8 cellular contexts compared by ENCODE assay signal in the genomic region with DNA sequence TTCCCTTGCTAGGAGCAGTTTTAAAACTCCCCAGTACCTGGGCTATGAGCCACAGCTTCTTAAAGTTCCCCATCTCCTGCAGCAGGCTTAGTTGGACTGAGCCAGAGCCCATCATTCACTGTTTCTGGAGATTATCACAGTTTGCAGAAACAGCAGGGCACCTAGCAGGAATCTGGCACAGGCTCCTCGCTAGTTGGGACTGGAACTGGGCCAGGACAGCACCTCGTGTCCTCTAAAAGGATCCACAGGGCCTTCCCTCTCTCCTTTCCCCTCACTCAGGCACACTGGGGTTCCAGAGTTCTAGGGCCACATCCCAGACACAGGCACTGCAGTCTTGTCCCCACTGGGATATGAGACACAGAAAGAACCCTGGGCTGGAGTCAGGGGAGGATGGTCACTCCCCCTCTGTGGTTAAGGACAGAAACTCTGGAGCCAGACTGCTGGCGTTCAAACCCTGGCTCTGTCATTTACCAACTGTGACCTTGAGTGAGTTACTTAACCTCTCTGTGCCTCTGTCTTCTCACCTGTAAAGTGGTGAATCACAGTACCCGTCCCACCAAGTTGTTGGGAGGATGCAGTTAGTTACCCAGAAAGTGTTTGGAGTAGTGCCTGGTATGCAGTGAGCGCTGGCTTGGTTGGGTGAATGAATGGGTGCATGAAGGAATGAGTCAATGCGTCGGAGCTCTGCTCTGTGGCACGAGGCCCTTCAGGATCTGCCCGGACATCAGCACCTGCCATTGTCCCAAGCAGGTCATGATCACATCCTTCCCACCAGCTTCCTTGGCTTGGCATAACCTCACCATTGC. TPM values are rescaled to one million over a fixed set of nuclear protein-coding genes. Genes with fewer than 3 reads are reported as not detected.
A peak's percentile ranks its signal among the peaks of the same experiment; 100 is the strongest.
DNase-seq lines count a peak whose midpoint lies in the region; ATAC-seq and TF ChIP-seq lines count a peak whose summit lies in the region.

No MANE protein-coding gene starts in this region.

- no peaks in the 10 kb centered on the region for H3K27me3 ChIP-seq in neuronal stem cell (ENCODE audit: control insufficient read depth in 3 of 3, insufficient read depth in 3 of 3, low read depth in 1 of 3, low read length in 3 of 3)

- H3K27ac Mint-ChIP-seq in chondrocyte (ENCODE audit: unreplicated experiment), result peak overlapping the region; percentile 33

- DNase-seq in DMS79 (lab: John Stamatoyannopoulos, UW), result peak; percentile 38
- peak; percentile 39 for DNase-seq in NCI-H2081 treated with DMSO at 0.1 percent for 48 hours (lab: John Stamatoyannopoulos, UW)
- no peak for DNase-seq in chondrocyte (ENCODE audit: low spot score)
- no peak for DNase-seq in neuronal stem cell (ENCODE audit: low spot score)
- no peak for DNase-seq in DMS53 (lab: John Stamatoyannopoulos, UW)
- DNase-seq in mucosa of descending colon, result no peak
- no peak for DNase-seq in GOT3 (lab: John Stamatoyannopoulos, UW)

- no peak overlapping the region for H2BK120ac ChIP-seq in neuronal stem cell (ENCODE audit: low read depth, low read length)

- H3K9ac ChIP-seq in neuronal stem cell (ENCODE audit: low read depth, low read length, poor library complexity), result no peak overlapping the region

- no peak overlapping the region for H2AK5ac ChIP-seq in neuronal stem cell (ENCODE audit: low read depth, low read length)

- no peaks in the 10 kb centered on the region for H3K27me3 Mint-ChIP-seq in chondrocyte (ENCODE audit: low read depth)

- H3K14ac ChIP-seq in neuronal stem cell (ENCODE audit: low read length), result no peak overlapping the region

- no peaks in the 10 kb centered on the region for H3K36me3 Mint-ChIP-seq in chondrocyte (ENCODE audit: low read depth)

- H3K4me3 Mint-ChIP-seq in chondrocyte (ENCODE audit: unreplicated experiment), result no peak overlapping the region

- no peak overlapping the region for H3K4ac ChIP-seq in neuronal stem cell (ENCODE audit: low read length)

- TF ChIP-seq CTCF in chondrocyte (IDR thresholded peaks at IDR 0.05) (no peak), mucosa of descending colon (IDR thresholded peaks at IDR 0.05) (no peak)

- H3K79me1 ChIP-seq in neuronal stem cell (ENCODE audit: low read depth, low read length), result no peaks in the 10 kb centered on the region

- H3K4me3 ChIP-seq in neuronal stem cell (ENCODE audit: low read length in 2 of 2), result no peak overlapping the region
- H3K4me3 ChIP-seq in mucosa of descending colon, result no peak overlapping the region

- WGBS in neuronal stem cell (ENCODE audit: extremely low coverage in 2 of 2, insufficient read length in 2 of 2, insufficient replicate concordance in 1 of 2), 2 donors, result no CpG with 5 or more reads among the region's 9 CpGs

- no peak overlapping the region for H2BK5ac ChIP-seq in neuronal stem cell (ENCODE audit: low read length)

- intact Hi-C loops in mucosa of descending colon (cut with DNase I, micrococcal nuclease), result no loop called here

- no peak overlapping the region for H4K8ac ChIP-seq in neuronal stem cell (ENCODE audit: low read depth, low read length)

- H3K4me1 ChIP-seq in neuronal stem cell (ENCODE audit: control insufficient read depth in 2 of 2, insufficient read depth in 1 of 2, low read depth in 1 of 2, low read length in 2 of 2) (peaks cover 37 to 39% of the 10 kb centered on the region in 2 donors), mucosa of descending colon (ENCODE audit: low read depth) (peaks cover 10% of the 10 kb centered on the region)

- H3K9me3 ChIP-seq in neuronal stem cell (replicated peaks in 1 of 2; ENCODE audit: control insufficient read depth in 2 of 2, insufficient read depth in 1 of 2, low read depth in 1 of 2, low read length in 2 of 2) (peaks cover 0 to 2% of the 10 kb centered on the region in 2 donors), mucosa of descending colon (no peaks in the 10 kb centered on the region)

- H3K4me1 Mint-ChIP-seq in chondrocyte (ENCODE audit: low read depth), result peaks cover 71% of the 10 kb centered on the region

- peak overlapping the region; percentile 17 for H2BK15ac ChIP-seq in neuronal stem cell (ENCODE audit: low read length)

- no peaks in the 10 kb centered on the region for H3K9me3 Mint-ChIP-seq in chondrocyte (ENCODE audit: low read depth)

- no peak overlapping the region for H3K27ac ChIP-seq in neuronal stem cell (replicated peaks; ENCODE audit: low read length)

- ATAC-seq in HG02840 (IDR thresholded peaks at IDR 0.05; ENCODE audit: low FRiP score, unreplicated experiment) (no peak), mucosa of descending colon (no peak)

- H3K4me2 ChIP-seq in neuronal stem cell (ENCODE audit: insufficient read depth, low read length, poor library complexity, severe bottlenecking), result no peak overlapping the region

- no peak overlapping the region for H3K23ac ChIP-seq in neuronal stem cell (ENCODE audit: low read depth, low read length, poor library complexity)

- peak overlapping the region; percentile 21 for H3K18ac ChIP-seq in neuronal stem cell (ENCODE audit: low read length)

- H2BK12ac ChIP-seq in neuronal stem cell (ENCODE audit: low read length), result no peak overlapping the region

- no peak overlapping the region for H2AFZ ChIP-seq in neuronal stem cell (ENCODE audit: low read length)

- H3K36me3 ChIP-seq in neuronal stem cell (replicated peaks in 1 of 2; ENCODE audit: control insufficient read depth in 2 of 2, insufficient read depth in 2 of 2, low read length in 2 of 2), result no peaks in the 10 kb centered on the region
- H3K36me3 ChIP-seq in mucosa of descending colon (ENCODE audit: low read depth), result no peaks in the 10 kb centered on the region

- H4K91ac ChIP-seq in neuronal stem cell (ENCODE audit: low read depth, low read length, poor library complexity), result no peak overlapping the region

RNA-seq across cellular contexts. Expression of a gene that starts 18.8 kb away (rescaled TPM):
- total RNA-seq in chondrocyte (83.7 to 99.2 TPM (median 98.5 TPM) in 3 replicates), mucosa of descending colon (100 to 1,000 TPM; 103 to 161 (median 149) TPM)
- polyA plus RNA-seq in neuronal stem cell (2013, experiment 1 of 2), result 10.7 TPM
- 10.7 TPM for polyA plus RNA-seq in neuronal stem cell (2013, experiment 2 of 2)

Comparison
In these comparisons a context has a peak if more than half of its experiments do, and no peak if none do; other contexts are left out.
1. DNase-seq: peak in DMS79 (single experiment) and NCI-H2081 treated with DMSO at 0.1 percent for 48 hours (single experiment); none in chondrocyte (single experiment), neuronal stem cell (single experiment), DMS53 (single experiment), mucosa of descending colon (0 of 3) and GOT3 (single experiment).